ENCODE assay signal across 9 cellular contexts in genomic region chr20:8722277-8722928, GRCh38.
DNase-seq lines count a peak whose midpoint lies in the region; ATAC-seq and TF ChIP-seq lines count a peak whose summit lies in the region.
"Had no signal": no experiment of that assay in that cellular context is flagged by ENCODE, and none has a peak within 500 bp of the region (broad histone marks: within the 10 kb centered on the region; RNA-seq: fewer than 3 reads in every experiment).

No MANE protein-coding gene starts in this region.

- H3K4me3 Mint-ChIP-seq in brain: no peak overlapping the region
- H3K4me3 Mint-ChIP-seq: activated naive CD8-positive, alpha-beta T cell had no signal

- peaks cover 15% of the 10 kb centered on the region for H3K36me3 Mint-ChIP-seq in brain
- H3K36me3 Mint-ChIP-seq: activated naive CD8-positive, alpha-beta T cell had no signal

- TF ChIP-seq CTCF in brain (conservative IDR thresholded peaks at IDR 0.05): peak; percentile 94

- DNase-seq in ELR (ENCODE audit: low read depth) (peak; percentile 77), NT2/D1 (ENCODE audit: low read depth, low spot score) (peak; percentile 64), inferior parietal cortex (ENCODE audit: extremely low spot score) (peak; percentile 91), NCI-H187 treated with DMSO at 0.1 percent for 48 hours (lab: John Stamatoyannopoulos, UW) (no peak)
- DNase-seq in stimulated activated CD4-positive, alpha-beta T cell treated with anti-CD3 and anti-CD28 coated beads, TNF-alpha, amount 100 ng/mL, for 48 hours (ENCODE audit: low read depth in 3 of 3): peak in 2 of 3 donors; percentile 4 to 6

- H3K4me1 ChIP-seq in NT2/D1 (ENCODE audit: insufficient read depth, insufficient read length): no peaks in the 10 kb centered on the region

- TF ChIP-seq EP300 in Ishikawa (IDR thresholded peaks at IDR 0.05; ENCODE audit: borderline replicate concordance): no peak

- peak; percentile 91 for TF ChIP-seq RAD21 in Ishikawa (IDR thresholded peaks at IDR 0.05; ENCODE audit: low read depth)

- no peak overlapping the region for H3K27ac Mint-ChIP-seq in brain
- H3K27ac Mint-ChIP-seq: activated naive CD8-positive, alpha-beta T cell had no signal

- no peak overlapping the region for H3K4me3 ChIP-seq in NT2/D1 (ENCODE audit: insufficient read length, low read depth)

- H3K9me3 ChIP-seq in NT2/D1 (ENCODE audit: insufficient read depth, low read length): no peaks in the 10 kb centered on the region

- no peaks in the 10 kb centered on the region for H3K27me3 ChIP-seq in NT2/D1 (ENCODE audit: insufficient read depth, insufficient read length)

- ATAC-seq in GM21423 (IDR thresholded peaks at IDR 0.05; ENCODE audit: unreplicated experiment): peak; percentile 65

- no peaks in the 10 kb centered on the region for H3K36me3 ChIP-seq in NT2/D1 (ENCODE audit: insufficient read depth, insufficient read length, low read length)

- no peaks in the 10 kb centered on the region for H3K9me3 Mint-ChIP-seq in brain

- no peak overlapping the region for H3K9ac ChIP-seq in NT2/D1 (ENCODE audit: insufficient read length, low read depth)

- no peaks in the 10 kb centered on the region for H3K27me3 Mint-ChIP-seq in brain
- H3K27me3 Mint-ChIP-seq: activated naive CD8-positive, alpha-beta T cell had no signal

- H3K4me1 Mint-ChIP-seq in brain: peaks cover 11% of the 10 kb centered on the region

TF ChIP-seq in Ishikawa, 13 proteins besides CTCF, POLR2A, EP300 and RAD21:
- TF ChIP-seq TCF12 (IDR thresholded peaks at IDR 0.05; ENCODE audit: low read depth) (no peak), CREB1 (IDR thresholded peaks at IDR 0.05; ENCODE audit: low read depth) (no peak), FOXM1 (IDR thresholded peaks at IDR 0.05; ENCODE audit: borderline replicate concordance, low read depth) (no peak), ZBTB7A (IDR thresholded peaks at IDR 0.05; ENCODE audit: low read depth) (no peak), CEBPB (IDR thresholded peaks at IDR 0.05) (no peak), TEAD4 (IDR thresholded peaks at IDR 0.05) (no peak), NFIC (IDR thresholded peaks at IDR 0.05) (no peak), EGR1 (IDR thresholded peaks at IDR 0.05) (no peak), YY1 (IDR thresholded peaks at IDR 0.05; ENCODE audit: low read depth) (no peak), TAF1 (IDR thresholded peaks at IDR 0.05; ENCODE audit: low read depth) (no peak)
- TF ChIP-seq, protein P1, sequence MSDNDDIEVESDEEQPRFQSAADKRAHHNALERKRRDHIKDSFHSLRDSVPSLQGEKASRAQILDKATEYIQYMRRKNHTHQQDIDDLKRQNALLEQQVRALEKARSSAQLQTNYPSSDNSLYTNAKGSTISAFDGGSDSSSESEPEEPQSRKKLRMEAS (IDR thresholded peaks at IDR 0.05): no peak
- TF ChIP-seq, protein P2, sequence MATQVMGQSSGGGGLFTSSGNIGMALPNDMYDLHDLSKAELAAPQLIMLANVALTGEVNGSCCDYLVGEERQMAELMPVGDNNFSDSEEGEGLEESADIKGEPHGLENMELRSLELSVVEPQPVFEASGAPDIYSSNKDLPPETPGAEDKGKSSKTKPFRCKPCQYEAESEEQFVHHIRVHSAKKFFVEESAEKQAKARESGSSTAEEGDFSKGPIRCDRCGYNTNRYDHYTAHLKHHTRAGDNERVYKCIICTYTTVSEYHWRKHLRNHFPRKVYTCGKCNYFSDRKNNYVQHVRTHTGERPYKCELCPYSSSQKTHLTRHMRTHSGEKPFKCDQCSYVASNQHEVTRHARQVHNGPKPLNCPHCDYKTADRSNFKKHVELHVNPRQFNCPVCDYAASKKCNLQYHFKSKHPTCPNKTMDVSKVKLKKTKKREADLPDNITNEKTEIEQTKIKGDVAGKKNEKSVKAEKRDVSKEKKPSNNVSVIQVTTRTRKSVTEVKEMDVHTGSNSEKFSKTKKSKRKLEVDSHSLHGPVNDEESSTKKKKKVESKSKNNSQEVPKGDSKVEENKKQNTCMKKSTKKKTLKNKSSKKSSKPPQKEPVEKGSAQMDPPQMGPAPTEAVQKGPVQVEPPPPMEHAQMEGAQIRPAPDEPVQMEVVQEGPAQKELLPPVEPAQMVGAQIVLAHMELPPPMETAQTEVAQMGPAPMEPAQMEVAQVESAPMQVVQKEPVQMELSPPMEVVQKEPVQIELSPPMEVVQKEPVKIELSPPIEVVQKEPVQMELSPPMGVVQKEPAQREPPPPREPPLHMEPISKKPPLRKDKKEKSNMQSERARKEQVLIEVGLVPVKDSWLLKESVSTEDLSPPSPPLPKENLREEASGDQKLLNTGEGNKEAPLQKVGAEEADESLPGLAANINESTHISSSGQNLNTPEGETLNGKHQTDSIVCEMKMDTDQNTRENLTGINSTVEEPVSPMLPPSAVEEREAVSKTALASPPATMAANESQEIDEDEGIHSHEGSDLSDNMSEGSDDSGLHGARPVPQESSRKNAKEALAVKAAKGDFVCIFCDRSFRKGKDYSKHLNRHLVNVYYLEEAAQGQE (IDR thresholded peaks at IDR 0.05; ENCODE audit: low read depth): no peak
- TF ChIP-seq, protein P3, sequence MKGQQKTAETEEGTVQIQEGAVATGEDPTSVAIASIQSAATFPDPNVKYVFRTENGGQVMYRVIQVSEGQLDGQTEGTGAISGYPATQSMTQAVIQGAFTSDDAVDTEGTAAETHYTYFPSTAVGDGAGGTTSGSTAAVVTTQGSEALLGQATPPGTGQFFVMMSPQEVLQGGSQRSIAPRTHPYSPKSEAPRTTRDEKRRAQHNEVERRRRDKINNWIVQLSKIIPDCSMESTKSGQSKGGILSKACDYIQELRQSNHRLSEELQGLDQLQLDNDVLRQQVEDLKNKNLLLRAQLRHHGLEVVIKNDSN (IDR thresholded peaks at IDR 0.05): no peak
TF ChIP-seq in Ishikawa: peak in this region for 0.
